ENCODE assay signal across 13 cellular contexts in the genomic region with DNA sequence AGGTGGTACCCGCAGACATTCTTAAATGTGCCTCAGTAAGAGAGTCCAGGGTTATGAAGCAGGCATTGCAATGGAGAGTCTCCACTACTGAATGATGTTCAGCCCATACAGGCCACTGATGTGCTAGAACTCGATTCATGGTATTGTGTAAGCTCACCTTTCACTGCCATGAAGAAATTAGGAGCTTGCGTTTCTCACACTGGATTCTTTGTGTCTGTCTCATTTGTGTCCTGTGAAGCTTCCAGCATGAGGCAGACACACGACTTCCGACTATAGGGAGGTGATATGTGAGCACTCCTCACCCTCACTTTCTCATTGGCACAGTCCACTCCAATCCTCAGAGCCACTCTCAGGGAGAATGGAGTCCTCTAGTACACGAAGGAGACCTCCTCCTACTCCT.
"Had no signal": no experiment of that assay in that cellular context is flagged by ENCODE, and none has a peak within 500 bp of the region (broad histone marks: within the 10 kb centered on the region; RNA-seq: fewer than 3 reads in every experiment).

No MANE protein-coding gene starts in this region.

- H3K9ac ChIP-seq: SK-N-SH had no signal

- DNase-seq: activated CD4-positive, alpha-beta T cell treated with anti-CD3 and anti-CD28 coated beads for 36 hours; activated CD4-positive, alpha-beta T cell treated with anti-CD3 and anti-CD28 coated beads, Interleukin-2, amount 50 U/mL, for 48 hours; activated gamma-delta T cell treated with Interleukin-2 at 50 U/mL for 16 hours; amniotic stem cell; foreskin fibroblast; glutamatergic neuron; SK-N-SH; stimulated activated CD4-positive, alpha-beta T cell treated with anti-CD3 and anti-CD28 coated beads, Interleukin-12 subunit alpha, Interleukin-12 subunit beta, amount 100 ng/mL, for 4 hours; stimulated activated CD4-positive, alpha-beta T cell treated with anti-CD3 and anti-CD28 coated beads, Interleukin-1b, Interleukin-23, amount 100 ng/mL, for 48 hours; stimulated activated naive CD4-positive, alpha-beta T cell treated with Interleukin-2 at 50 U/mL for 16 hours; upper lobe of left lung had no signal

- H3K27ac ChIP-seq: upper lobe of left lung had no signal

- H3K4me1 ChIP-seq: upper lobe of left lung had no signal

- H3K9me3 ChIP-seq: SK-N-SH, upper lobe of left lung had no signal

- H3K27me3 ChIP-seq: dorsolateral prefrontal cortex, upper lobe of left lung had no signal

- H3K4me3 ChIP-seq: dorsolateral prefrontal cortex, upper lobe of left lung had no signal

- H3K36me3 ChIP-seq: upper lobe of left lung had no signal

- ATAC-seq: activated CD4-positive, alpha-beta T cell treated with anti-CD3 and anti-CD28 coated beads for 36 hours; WTC11 had no signal
